Comparison of ENCODE assay signal across 1 cellular context in the genomic region with DNA sequence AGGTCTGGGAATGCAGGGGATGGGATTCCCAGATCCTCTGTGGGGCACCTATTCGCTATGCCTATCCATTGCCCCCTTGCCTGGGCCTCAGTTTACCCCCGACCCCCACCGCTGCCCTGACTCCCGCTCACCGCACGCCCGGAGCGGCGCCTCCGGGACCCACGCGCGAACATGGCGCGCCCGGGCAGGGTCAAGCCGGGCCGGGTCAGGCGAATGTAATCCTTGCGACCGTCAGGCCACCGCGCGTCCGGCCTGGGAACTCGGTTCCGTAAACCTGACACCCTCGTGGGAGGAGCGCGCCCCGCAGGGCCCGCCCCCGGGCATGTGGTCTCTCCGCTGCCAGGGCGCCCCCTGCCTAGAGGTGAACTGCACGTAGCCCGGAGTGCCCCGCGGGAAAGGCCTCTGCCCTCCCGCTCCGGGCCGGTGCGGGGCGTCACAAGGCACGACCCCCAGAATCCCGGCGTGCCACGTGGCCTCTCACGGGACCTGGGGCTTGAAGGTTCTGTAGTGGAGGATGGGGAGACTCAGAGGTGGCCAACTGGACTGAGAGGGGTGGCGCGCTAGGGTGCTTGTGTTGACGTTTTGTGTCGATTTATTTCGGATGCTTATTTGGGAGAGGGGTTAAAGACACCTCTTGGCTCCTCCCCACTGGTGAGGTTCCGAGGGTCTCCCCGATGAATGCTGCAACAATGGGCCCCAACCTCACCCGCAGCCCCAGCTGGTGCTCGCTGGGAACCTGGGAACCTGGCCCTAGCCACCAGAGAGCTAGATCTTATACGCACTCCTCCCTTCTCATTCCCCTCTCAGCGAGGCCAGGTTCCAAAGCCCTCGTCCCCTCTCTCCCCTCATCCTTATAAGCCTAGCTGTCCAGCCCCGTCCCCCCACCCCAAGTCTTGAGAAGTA.
A peak's percentile ranks its signal among the peaks of the same experiment; 100 is the strongest.
TF ChIP-seq lines count a peak whose summit lies in the region.

A gene with protein sequence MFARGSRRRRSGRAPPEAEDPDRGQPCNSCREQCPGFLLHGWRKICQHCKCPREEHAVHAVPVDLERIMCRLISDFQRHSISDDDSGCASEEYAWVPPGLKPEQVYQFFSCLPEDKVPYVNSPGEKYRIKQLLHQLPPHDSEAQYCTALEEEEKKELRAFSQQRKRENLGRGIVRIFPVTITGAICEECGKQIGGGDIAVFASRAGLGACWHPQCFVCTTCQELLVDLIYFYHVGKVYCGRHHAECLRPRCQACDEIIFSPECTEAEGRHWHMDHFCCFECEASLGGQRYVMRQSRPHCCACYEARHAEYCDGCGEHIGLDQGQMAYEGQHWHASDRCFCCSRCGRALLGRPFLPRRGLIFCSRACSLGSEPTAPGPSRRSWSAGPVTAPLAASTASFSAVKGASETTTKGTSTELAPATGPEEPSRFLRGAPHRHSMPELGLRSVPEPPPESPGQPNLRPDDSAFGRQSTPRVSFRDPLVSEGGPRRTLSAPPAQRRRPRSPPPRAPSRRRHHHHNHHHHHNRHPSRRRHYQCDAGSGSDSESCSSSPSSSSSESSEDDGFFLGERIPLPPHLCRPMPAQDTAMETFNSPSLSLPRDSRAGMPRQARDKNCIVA (minus strand): TSS at position 249 of the 903 bp plus-strand sequence. CDS start 76 bp downstream, at position 173.

TF ChIP-seq in HEK293, 187 proteins besides CTCF, POLR2A, EP300 and RAD21 (continued from another document and continues in another):
- TF ChIP-seq, protein P1, sequence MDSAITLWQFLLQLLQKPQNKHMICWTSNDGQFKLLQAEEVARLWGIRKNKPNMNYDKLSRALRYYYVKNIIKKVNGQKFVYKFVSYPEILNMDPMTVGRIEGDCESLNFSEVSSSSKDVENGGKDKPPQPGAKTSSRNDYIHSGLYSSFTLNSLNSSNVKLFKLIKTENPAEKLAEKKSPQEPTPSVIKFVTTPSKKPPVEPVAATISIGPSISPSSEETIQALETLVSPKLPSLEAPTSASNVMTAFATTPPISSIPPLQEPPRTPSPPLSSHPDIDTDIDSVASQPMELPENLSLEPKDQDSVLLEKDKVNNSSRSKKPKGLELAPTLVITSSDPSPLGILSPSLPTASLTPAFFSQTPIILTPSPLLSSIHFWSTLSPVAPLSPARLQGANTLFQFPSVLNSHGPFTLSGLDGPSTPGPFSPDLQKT (IDR thresholded peaks at IDR 0.05; ENCODE audit: borderline replicate concordance, low read depth, low read length) = no peak
- TF ChIP-seq ZNF24 (tag by site-specific recombination; IDR thresholded peaks at IDR 0.05) (no peak), ZFP69B (tag by site-specific recombination; IDR thresholded peaks at IDR 0.05) (no peak), ZNF19 (tag by site-specific recombination; IDR thresholded peaks at IDR 0.05; ENCODE audit: low read depth) (no peak), ZNF16 (tag by site-specific recombination; IDR thresholded peaks at IDR 0.05; ENCODE audit: low read depth) (no peak), ZNF211 (tag by site-specific recombination; IDR thresholded peaks at IDR 0.05; ENCODE audit: low read depth) (no peak), ZBTB17 (tag by site-specific recombination; IDR thresholded peaks at IDR 0.05) (peak; percentile 71), ZNF677 (tag by site-specific recombination; IDR thresholded peaks at IDR 0.05) (no peak), ZNF785 (tag by site-specific recombination; IDR thresholded peaks at IDR 0.05) (no peak), ZNF555 (tag by site-specific recombination; conservative IDR thresholded peaks at IDR 0.05) (no peak), RBAK (tag by site-specific recombination; IDR thresholded peaks at IDR 0.05) (no peak), KLF16 (tag by site-specific recombination; IDR thresholded peaks at IDR 0.05) (peak; percentile 70; the same call in 1 of the 2 replicates), OSR2 (tag by site-specific recombination; IDR thresholded peaks at IDR 0.05) (no peak), ZNF112 (tag by site-specific recombination; IDR thresholded peaks at IDR 0.05) (no peak), IKZF3 (tag by site-specific recombination; IDR thresholded peaks at IDR 0.05) (no peak), ZNF670 (tag by site-specific recombination; IDR thresholded peaks at IDR 0.05; ENCODE audit: low read depth) (no peak), GLIS1 (tag by site-specific recombination; IDR thresholded peaks at IDR 0.05) (peak; percentile 79), SETDB1 (IDR thresholded peaks at IDR 0.05; ENCODE audit: insufficient read length, low read length) (no peak), ZNF266 (tag by site-specific recombination; IDR thresholded peaks at IDR 0.05; ENCODE audit: low read depth) (no peak), ZNF169 (tag by site-specific recombination; IDR thresholded peaks at IDR 0.05) (no peak), EGR2 (tag by site-specific recombination; IDR thresholded peaks at IDR 0.05; ENCODE audit: low read depth) (peak; percentile 76), ZFP37 (tag by site-specific recombination; IDR thresholded peaks at IDR 0.05) (no peak; the same call in 1 of the 2 replicates), ZNF433 (tag by site-specific recombination; IDR thresholded peaks at IDR 0.05; ENCODE audit: low read depth) (no peak), MYNN (tag by site-specific recombination; IDR thresholded peaks at IDR 0.05; ENCODE audit: borderline replicate concordance) (no peak), ZEB2 (tag by site-specific recombination; IDR thresholded peaks at IDR 0.05) (peak; percentile 83), KLF8 (tag by site-specific recombination; IDR thresholded peaks at IDR 0.05) (peak; percentile 30; the same call in 1 of the 2 replicates), ZBTB6 (tag by site-specific recombination; IDR thresholded peaks at IDR 0.05) (no peak), ZFHX2 (tag by site-specific recombination; conservative IDR thresholded peaks at IDR 0.05) (peak; percentile 89), WT1 (tag by site-specific recombination; IDR thresholded peaks at IDR 0.05) (0 out of 2 replicates have a peak, but pooled peaks have one; percentile 13), SCRT2 (tag by site-specific recombination; IDR thresholded peaks at IDR 0.05) (no peak), ZNF600 (tag by site-specific recombination; IDR thresholded peaks at IDR 0.05) (no peak; the same call in 1 of the 2 replicates), ZSCAN23 (tag by site-specific recombination; IDR thresholded peaks at IDR 0.05) (no peak), ZNF2 (tag by site-specific recombination; IDR thresholded peaks at IDR 0.05) (peak; percentile 63; the same call in 1 of the 2 replicates), ZNF558 (tag by site-specific recombination; IDR thresholded peaks at IDR 0.05) (no peak), ZNF777 (tag by site-specific recombination; IDR thresholded peaks at IDR 0.05; ENCODE audit: borderline replicate concordance) (no peak), ZNF529 (tag by site-specific recombination; IDR thresholded peaks at IDR 0.05; ENCODE audit: insufficient replicate concordance) (no peak), SP2 (tag by site-specific recombination; IDR thresholded peaks at IDR 0.05) (peak; percentile 70), KLF7 (tag by site-specific recombination; IDR thresholded peaks at IDR 0.05; ENCODE audit: borderline replicate concordance) (no peak), YY2 (tag by site-specific recombination; IDR thresholded peaks at IDR 0.05) (no peak), ZNF133 (tag by site-specific recombination; IDR thresholded peaks at IDR 0.05) (no peak), ZNF341 (tag by site-specific recombination; IDR thresholded peaks at IDR 0.05; ENCODE audit: low read depth) (no peak), BCL11A (tag by site-specific recombination; IDR thresholded peaks at IDR 0.05; ENCODE audit: low read depth) (peak; percentile 74; the same call in 1 of the 2 replicates), ZNF335 (tag by site-specific recombination; conservative IDR thresholded peaks at IDR 0.05) (peak; percentile 58), ZNF324 (tag by site-specific recombination; IDR thresholded peaks at IDR 0.05) (0 out of 2 replicates have a peak, but pooled peaks have one; percentile 24), ZNF184 (tag by site-specific recombination; IDR thresholded peaks at IDR 0.05) (no peak), ZNF560 (tag by site-specific recombination; IDR thresholded peaks at IDR 0.05; ENCODE audit: borderline replicate concordance) (no peak), ZNF830 (tag by site-specific recombination; IDR thresholded peaks at IDR 0.05; ENCODE audit: low read depth) (no peak), ZBTB26 (tag by site-specific recombination; optimal IDR thresholded peaks at IDR 0.05) (peak; percentile 84), ZNF776 (tag by site-specific recombination; IDR thresholded peaks at IDR 0.05; ENCODE audit: borderline replicate concordance) (no peak), ZNF501 (tag by site-specific recombination; IDR thresholded peaks at IDR 0.05) (0 out of 2 replicates have a peak, but pooled peaks have one; percentile 64), ZNF221 (tag by site-specific recombination; IDR thresholded peaks at IDR 0.05; ENCODE audit: borderline replicate concordance) (no peak), ZNF747 (tag by site-specific recombination; IDR thresholded peaks at IDR 0.05) (no peak), ZNF692 (tag by site-specific recombination; IDR thresholded peaks at IDR 0.05) (no peak)
- TF ChIP-seq, protein P2, sequence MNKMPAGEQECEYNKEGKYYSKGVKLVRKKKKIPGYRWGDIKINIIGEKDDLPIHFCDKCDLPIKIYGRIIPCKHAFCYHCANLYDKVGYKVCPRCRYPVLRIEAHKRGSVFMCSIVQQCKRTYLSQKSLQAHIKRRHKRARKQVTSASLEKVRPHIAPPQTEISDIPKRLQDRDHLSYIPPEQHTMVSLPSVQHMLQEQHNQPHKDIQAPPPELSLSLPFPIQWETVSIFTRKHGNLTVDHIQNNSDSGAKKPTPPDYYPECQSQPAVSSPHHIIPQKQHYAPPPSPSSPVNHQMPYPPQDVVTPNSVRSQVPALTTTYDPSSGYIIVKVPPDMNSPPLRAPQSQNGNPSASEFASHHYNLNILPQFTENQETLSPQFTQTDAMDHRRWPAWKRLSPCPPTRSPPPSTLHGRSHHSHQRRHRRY (tag by site-specific recombination; IDR thresholded peaks at IDR 0.05) = no peak
- TF ChIP-seq, protein P3, sequence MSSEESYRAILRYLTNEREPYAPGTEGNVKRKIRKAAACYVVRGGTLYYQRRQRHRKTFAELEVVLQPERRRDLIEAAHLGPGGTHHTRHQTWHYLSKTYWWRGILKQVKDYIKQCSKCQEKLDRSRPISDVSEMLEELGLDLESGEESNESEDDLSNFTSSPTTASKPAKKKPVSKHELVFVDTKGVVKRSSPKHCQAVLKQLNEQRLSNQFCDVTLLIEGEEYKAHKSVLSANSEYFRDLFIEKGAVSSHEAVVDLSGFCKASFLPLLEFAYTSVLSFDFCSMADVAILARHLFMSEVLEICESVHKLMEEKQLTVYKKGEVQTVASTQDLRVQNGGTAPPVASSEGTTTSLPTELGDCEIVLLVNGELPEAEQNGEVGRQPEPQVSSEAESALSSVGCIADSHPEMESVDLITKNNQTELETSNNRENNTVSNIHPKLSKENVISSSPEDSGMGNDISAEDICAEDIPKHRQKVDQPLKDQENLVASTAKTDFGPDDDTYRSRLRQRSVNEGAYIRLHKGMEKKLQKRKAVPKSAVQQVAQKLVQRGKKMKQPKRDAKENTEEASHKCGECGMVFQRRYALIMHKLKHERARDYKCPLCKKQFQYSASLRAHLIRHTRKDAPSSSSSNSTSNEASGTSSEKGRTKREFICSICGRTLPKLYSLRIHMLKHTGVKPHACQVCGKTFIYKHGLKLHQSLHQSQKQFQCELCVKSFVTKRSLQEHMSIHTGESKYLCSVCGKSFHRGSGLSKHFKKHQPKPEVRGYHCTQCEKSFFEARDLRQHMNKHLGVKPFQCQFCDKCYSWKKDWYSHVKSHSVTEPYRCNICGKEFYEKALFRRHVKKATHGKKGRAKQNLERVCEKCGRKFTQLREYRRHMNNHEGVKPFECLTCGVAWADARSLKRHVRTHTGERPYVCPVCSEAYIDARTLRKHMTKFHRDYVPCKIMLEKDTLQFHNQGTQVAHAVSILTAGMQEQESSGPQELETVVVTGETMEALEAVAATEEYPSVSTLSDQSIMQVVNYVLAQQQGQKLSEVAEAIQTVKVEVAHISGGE (tag by site-specific recombination; conservative IDR thresholded peaks at IDR 0.05; ENCODE audit: low read depth) = no peak
- TF ChIP-seq, protein P4, sequence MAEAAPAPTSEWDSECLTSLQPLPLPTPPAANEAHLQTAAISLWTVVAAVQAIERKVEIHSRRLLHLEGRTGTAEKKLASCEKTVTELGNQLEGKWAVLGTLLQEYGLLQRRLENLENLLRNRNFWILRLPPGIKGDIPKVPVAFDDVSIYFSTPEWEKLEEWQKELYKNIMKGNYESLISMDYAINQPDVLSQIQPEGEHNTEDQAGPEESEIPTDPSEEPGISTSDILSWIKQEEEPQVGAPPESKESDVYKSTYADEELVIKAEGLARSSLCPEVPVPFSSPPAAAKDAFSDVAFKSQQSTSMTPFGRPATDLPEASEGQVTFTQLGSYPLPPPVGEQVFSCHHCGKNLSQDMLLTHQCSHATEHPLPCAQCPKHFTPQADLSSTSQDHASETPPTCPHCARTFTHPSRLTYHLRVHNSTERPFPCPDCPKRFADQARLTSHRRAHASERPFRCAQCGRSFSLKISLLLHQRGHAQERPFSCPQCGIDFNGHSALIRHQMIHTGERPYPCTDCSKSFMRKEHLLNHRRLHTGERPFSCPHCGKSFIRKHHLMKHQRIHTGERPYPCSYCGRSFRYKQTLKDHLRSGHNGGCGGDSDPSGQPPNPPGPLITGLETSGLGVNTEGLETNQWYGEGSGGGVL (tag by site-specific recombination; IDR thresholded peaks at IDR 0.05) = no peak; the same call in 1 of the 2 replicates
